ENCODE assay signal across 18 cellular contexts in the genomic region with DNA sequence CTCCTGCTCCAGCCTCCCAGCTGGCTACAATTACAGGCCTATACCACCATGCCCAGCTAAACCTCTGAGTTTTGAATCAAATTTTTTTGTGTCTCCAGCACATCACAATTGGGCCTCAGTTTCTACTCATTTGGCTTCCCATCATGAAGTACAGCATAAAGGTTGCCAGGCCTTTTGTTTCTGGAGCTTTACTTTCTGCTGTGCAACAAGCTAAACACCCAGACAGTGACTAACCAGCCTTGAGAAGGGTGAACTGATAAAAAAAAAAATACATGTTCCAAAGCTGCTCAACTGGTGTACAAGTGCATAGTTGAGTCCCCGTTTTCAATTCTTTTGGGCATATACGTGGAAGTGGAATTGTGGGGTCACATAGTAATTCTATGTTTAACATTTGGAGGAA. TPM values are rescaled to one million over a fixed set of nuclear protein-coding genes. Genes with fewer than 3 reads are reported as not detected.
A peak's percentile ranks its signal among the peaks of the same experiment; 100 is the strongest.
DNase-seq lines count a peak whose midpoint lies in the region; ATAC-seq and TF ChIP-seq lines count a peak whose summit lies in the region.
"Had no signal": no experiment of that assay in that cellular context is flagged by ENCODE, and none has a peak within 500 bp of the region (broad histone marks: within the 10 kb centered on the region; RNA-seq: fewer than 3 reads in every experiment).

No MANE protein-coding gene starts in this region.

- H3K27ac ChIP-seq in IMR-90 (ENCODE audit: insufficient read depth, low read length) (no peak overlapping the region), brain microvascular endothelial cell (peak overlapping the region; percentile 52)

- H4K91ac ChIP-seq in IMR-90 (ENCODE audit: insufficient read depth, low read depth, low read length) = no peak overlapping the region

- POLR2A ChIA-PET in IMR-90 (lab: Charles Lee; ENCODE audit: unreplicated experiment) = no interaction called here

- no peak overlapping the region for H3K56ac ChIP-seq in IMR-90 (ENCODE audit: extremely low read depth, insufficient read depth, low read length)

- H3K27me3 Mint-ChIP-seq in T-helper 2 cell treated with Interferon-gamma antibody and Interleukin-4, amounts not matched to agents 5 μg/mL and 100 μg/mL, for 36 hours (ENCODE audit: low read depth) = no peaks in the 10 kb centered on the region
- H3K27me3 Mint-ChIP-seq: CD4-positive, CD25-positive, alpha-beta regulatory T cell; CD8-positive, alpha-beta memory T cell; IgD-negative memory B cell had no signal

- H3K27ac Mint-ChIP-seq in T-helper 2 cell treated with Interferon-gamma antibody and Interleukin-4, amounts not matched to agents 5 μg/mL and 100 μg/mL, for 36 hours = no peak overlapping the region
- H3K27ac Mint-ChIP-seq: CD4-positive, CD25-positive, alpha-beta regulatory T cell; IgD-negative memory B cell had no signal

- H3K9ac ChIP-seq in IMR-90 (ENCODE audit: low read depth, low read length) = no peak overlapping the region

- H2AK5ac ChIP-seq in IMR-90 (ENCODE audit: low read depth, low read length) = no peak overlapping the region

- no peaks in the 10 kb centered on the region for H4K20me1 ChIP-seq in IMR-90 (ENCODE audit: insufficient read depth, low read length)

- no peaks in the 10 kb centered on the region for H3K9me1 ChIP-seq in IMR-90 (ENCODE audit: insufficient read depth, low read length)

- no peaks in the 10 kb centered on the region for H3K9me3 Mint-ChIP-seq in T-helper 2 cell treated with Interferon-gamma antibody and Interleukin-4, amounts not matched to agents 5 μg/mL and 100 μg/mL, for 36 hours
- H3K9me3 Mint-ChIP-seq: CD4-positive, CD25-positive, alpha-beta regulatory T cell; CD8-positive, alpha-beta memory T cell had no signal

- H3K4me3 ChIP-seq in IMR-90 (ENCODE audit: insufficient read depth, low read depth, low read length) (no peak overlapping the region), brain microvascular endothelial cell (ENCODE audit: low read depth, low read length) (no peak overlapping the region)

- no peak for TF ChIP-seq POLR2A in IMR-90 (IDR thresholded peaks at IDR 0.05; ENCODE audit: low read depth, low read length)

- H3K27me3 ChIP-seq in IMR-90 (ENCODE audit: control insufficient read depth, insufficient read depth, low read length) (no peaks in the 10 kb centered on the region), brain microvascular endothelial cell (replicated peaks) (no peaks in the 10 kb centered on the region)
- H3K27me3 ChIP-seq: BE2C had no signal

- H2BK15ac ChIP-seq in IMR-90 (ENCODE audit: low read depth, low read length) = no peak overlapping the region

- no peaks in the 10 kb centered on the region for H3K9me3 ChIP-seq in IMR-90 (ENCODE audit: control insufficient read depth, insufficient read depth, low read length)
- H3K9me3 ChIP-seq: BE2C had no signal

- H3K23ac ChIP-seq in IMR-90 (ENCODE audit: low read depth, low read length) = no peak overlapping the region

- TF ChIP-seq CTCF in IMR-90 (conservative IDR thresholded peaks at IDR 0.05; ENCODE audit: low read depth, low read length) = no peak
- TF ChIP-seq CTCF in brain microvascular endothelial cell (IDR thresholded peaks at IDR 0.05; ENCODE audit: low read depth, low read length, missing control alignments) = no peak

- no peaks in the 10 kb centered on the region; a peak in 1 of 4 replicates for H3K79me1 ChIP-seq in IMR-90 (ENCODE audit: low read depth in 1 of 2, low read length in 2 of 2)

- H3K18ac ChIP-seq in IMR-90 (ENCODE audit: low read depth, low read length) = no peak overlapping the region

- no peak overlapping the region for H2AK9ac ChIP-seq in IMR-90 (replicated peaks; ENCODE audit: low read depth, low read length, poor library complexity)

- no peak for TF ChIP-seq RAD21 in IMR-90 (IDR thresholded peaks at IDR 0.05; ENCODE audit: low read length)

- H3K36me3 ChIP-seq in IMR-90 (ENCODE audit: control insufficient read depth, insufficient read depth, low read length) (no peaks in the 10 kb centered on the region), brain microvascular endothelial cell (replicated peaks) (no peaks in the 10 kb centered on the region)
- H3K36me3 ChIP-seq: BE2C had no signal

- H3K4me1 ChIP-seq in IMR-90 (ENCODE audit: control insufficient read depth, insufficient read depth, low read length) = no peaks in the 10 kb centered on the region; the same call in 1 of the 2 replicates
- H3K4me1 ChIP-seq: BE2C had no signal

- BruUV-seq in IMR-90 (replicated peaks; lab: Mats Ljungman, UMichigan) = no TSS peak

- H3K36me3 Mint-ChIP-seq in T-helper 2 cell treated with Interferon-gamma antibody and Interleukin-4, amounts not matched to agents 5 μg/mL and 100 μg/mL, for 36 hours (ENCODE audit: low read depth) = no peaks in the 10 kb centered on the region
- H3K36me3 Mint-ChIP-seq: CD4-positive, CD25-positive, alpha-beta regulatory T cell; CD8-positive, alpha-beta memory T cell; IgD-negative memory B cell had no signal

- no peak overlapping the region for H3K4ac ChIP-seq in IMR-90 (ENCODE audit: low read depth, low read length)

- H2BK20ac ChIP-seq in IMR-90 (ENCODE audit: low read depth, low read length) = no peak overlapping the region

- peaks cover 8% of the 10 kb centered on the region for H3K4me1 Mint-ChIP-seq in T-helper 2 cell treated with Interferon-gamma antibody and Interleukin-4, amounts not matched to agents 5 μg/mL and 100 μg/mL, for 36 hours (ENCODE audit: low read depth)
- H3K4me1 Mint-ChIP-seq: IgD-negative memory B cell had no signal

- H3K4me3 Mint-ChIP-seq in T-helper 2 cell treated with Interferon-gamma antibody and Interleukin-4, amounts not matched to agents 5 μg/mL and 100 μg/mL, for 36 hours = no peak overlapping the region
- H3K4me3 Mint-ChIP-seq: CD4-positive, CD25-positive, alpha-beta regulatory T cell; CD8-positive, alpha-beta memory T cell; IgD-negative memory B cell had no signal

- H4K5ac ChIP-seq in IMR-90 (ENCODE audit: low read depth, low read length) = no peak overlapping the region

- CTCF ChIA-PET in IMR-90 (lab: Yijun Ruan, JAX) = interaction anchor here (1.1 kb wide), 1 partner anchor 262 kb away, joined by 3 read pairs; no protein-coding TSS in a partner anchor

- no peak overlapping the region for H4K8ac ChIP-seq in IMR-90 (ENCODE audit: low read depth in 2 of 2, low read length in 2 of 2)

- no CpG with 5 or more reads among the region's 2 CpGs for WGBS in IMR-90 (ENCODE audit: extremely low coverage in 2 of 2, insufficient read length in 1 of 2), 2 experiments

- H2BK5ac ChIP-seq in IMR-90 (ENCODE audit: low read depth, low read length, poor library complexity, severe bottlenecking) = no peak overlapping the region

- peak; percentile 30 for DNase-seq in IMR-90
- DNase-seq in brain microvascular endothelial cell = peak; percentile 58
- peak; percentile 52 for DNase-seq in iris pigment epithelial cell (ENCODE audit: low read depth)
- no peak for DNase-seq in hippocampal formation (lab: John Stamatoyannopoulos, UW)
- no peak for DNase-seq in activated CD8-positive, alpha-beta memory T cell treated with anti-CD3 and anti-CD28 coated beads for 24 hours
- no peak for DNase-seq in T-helper 2 cell treated with Interferon-gamma antibody and Interleukin-4, amounts not matched to agents 5 μg/mL and 100 μg/mL, for 36 hours (ENCODE audit: low spot score)
- DNase-seq in hepatic stellate cell (ENCODE audit: low spot score) = no peak
- DNase-seq: ACHN; BE2C; C1 segment of cervical spinal cord; CD4-positive, CD25-positive, alpha-beta regulatory T cell; CD8-positive, alpha-beta memory T cell; COR-L47; DMS 273 treated with DMSO at 0.1 percent for 48 hours; DMS53; GOT3; H7 had no signal

- H3K4me2 ChIP-seq in IMR-90 (ENCODE audit: low read depth, low read length) = no peak overlapping the region

- no peak overlapping the region for H2AFZ ChIP-seq in IMR-90 (replicated peaks; ENCODE audit: low read length, poor library complexity)

- H2BK120ac ChIP-seq in IMR-90 (ENCODE audit: low read depth, low read length) = no peak overlapping the region

- no peak overlapping the region for H3K14ac ChIP-seq in IMR-90 (replicated peaks; ENCODE audit: low read depth, low read length)

- in situ Hi-C loops in IMR-90 (cut with MboI; ENCODE audit: low sequenced_read_pairs) (no loop called here), brain microvascular endothelial cell (cut with HindIII; ENCODE audit: low pct_ligation_motif_present, low sequenced_read_pairs) (no loop called here)

- peak; percentile 35; the same call in 1 of the 2 replicates for ATAC-seq in IMR-90 (ENCODE audit: low read depth)

- dilution Hi-C loops in IMR-90 (cut with HindIII; ENCODE audit: low sequenced_read_pairs, unreplicated experiment) = no loop called here

- intact Hi-C loops in IMR-90 (cut with micrococcal nuclease) = no loop called here

TF ChIP-seq in IMR-90, 13 proteins besides CTCF, POLR2A, EP300 and RAD21 (continues in another document):
- TF ChIP-seq, protein P1, sequence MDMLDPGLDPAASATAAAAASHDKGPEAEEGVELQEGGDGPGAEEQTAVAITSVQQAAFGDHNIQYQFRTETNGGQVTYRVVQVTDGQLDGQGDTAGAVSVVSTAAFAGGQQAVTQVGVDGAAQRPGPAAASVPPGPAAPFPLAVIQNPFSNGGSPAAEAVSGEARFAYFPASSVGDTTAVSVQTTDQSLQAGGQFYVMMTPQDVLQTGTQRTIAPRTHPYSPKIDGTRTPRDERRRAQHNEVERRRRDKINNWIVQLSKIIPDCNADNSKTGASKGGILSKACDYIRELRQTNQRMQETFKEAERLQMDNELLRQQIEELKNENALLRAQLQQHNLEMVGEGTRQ (IDR thresholded peaks at IDR 0.05; ENCODE audit: low read depth, low read length) = no peak
- no peak for TF ChIP-seq MAZ (IDR thresholded peaks at IDR 0.05; ENCODE audit: borderline replicate concordance, low read depth, low read length)
- TF ChIP-seq MXI1 (IDR thresholded peaks at IDR 0.05; ENCODE audit: borderline replicate concordance, low read depth, low read length) = no peak
- no peak for TF ChIP-seq CEBPB (IDR thresholded peaks at IDR 0.05; ENCODE audit: low read depth, low read length)
- TF ChIP-seq FOS (IDR thresholded peaks at IDR 0.05; ENCODE audit: low read depth, low read length) = no peak
- no peak for TF ChIP-seq CHD1 (IDR thresholded peaks at IDR 0.05; ENCODE audit: low read depth, low read length)
- TF ChIP-seq RCOR1 (IDR thresholded peaks at IDR 0.05; ENCODE audit: insufficient replicate concordance, low read length) = no peak
- TF ChIP-seq RFX5 (IDR thresholded peaks at IDR 0.05; ENCODE audit: low read depth, low read length) = no peak
- no peak for TF ChIP-seq SMC3 (IDR thresholded peaks at IDR 0.05; ENCODE audit: low read depth, low read length)

RNA-seq across cellular contexts. Expression of a gene that starts 25.1 kb away (rescaled TPM):
- 9.2 and 9.3 TPM in 2 replicates for total RNA-seq in IMR-90 (2012; rRNA removed)
- 2.9 TPM in 2 replicates for polyA plus RNA-seq in IMR-90 (2012; rRNA removed)
- 1.5 and 2.0 TPM in 2 replicates for polyA plus RNA-seq in IMR-90 (2012; cell fraction: cytosol; rRNA removed)
- polyA plus RNA-seq in IMR-90 (2012; cell fraction: nucleus; rRNA removed; ENCODE audit: low replicate concordance) = 3.9 and 4.0 TPM in 2 replicates

Comparison
In these comparisons a context has a peak if more than half of its experiments do, and no peak if none do; other contexts are left out.
1. DNase-seq: peak in IMR-90 (single experiment), brain microvascular endothelial cell (single experiment) and iris pigment epithelial cell (single experiment); none in hippocampal formation (0 of 2), activated CD8-positive, alpha-beta memory T cell treated with anti-CD3 and anti-CD28 coated beads for 24 hours (single experiment), T-helper 2 cell treated with Interferon-gamma antibody and Interleukin-4, amounts not matched to agents 5 μg/mL and 100 μg/mL, for 36 hours (single experiment) and hepatic stellate cell (single experiment).